ENCODE assay signal across 26 cellular contexts in genomic region chr3:179410999-179411398, GRCh38.
"Had no signal": no experiment of that assay in that cellular context is flagged by ENCODE, and none has a peak within 500 bp of the region (broad histone marks: within the 10 kb centered on the region; RNA-seq: fewer than 3 reads in every experiment).

No MANE protein-coding gene starts in this region.

- H3K36me3 ChIP-seq: neural progenitor cell, transverse colon had no signal

- H3K27ac ChIP-seq: adrenal gland, ascending aorta, hepatocyte, left ventricle myocardium inferior, neural progenitor cell, transverse colon had no signal

- ATAC-seq: activated CD4-positive, alpha-beta T cell treated with anti-CD3 and anti-CD28 coated beads for 36 hours; activated T-cell treated with anti-CD3 and anti-CD28 coated beads, Interleukin-2, amount 50 U/mL, for 4 hours; naive thymus-derived CD8-positive, alpha-beta T cell had no signal

- DNase-seq: activated B cell treated with CpG ODN at 0.5 μM for 24 hours; activated CD4-positive, alpha-beta T cell treated with anti-CD3 and anti-CD28 coated beads for 36 hours; activated CD4-positive, alpha-beta T cell treated with anti-CD3 and anti-CD28 coated beads, Interleukin-2, amount 50 U/mL, for 4 hours; activated CD8-positive, alpha-beta memory T cell treated with anti-CD3 and anti-CD28 coated beads for 24 hours; activated CD8-positive, alpha-beta memory T cell treated with anti-CD3 and anti-CD28 coated beads, Interleukin-2, amount 50 U/mL, for 4 hours; activated naive CD4-positive, alpha-beta T cell; activated T-cell treated with anti-CD3 and anti-CD28 coated beads, Interleukin-2, amount 50 U/mL, for 4 hours; adrenal gland; central memory CD4-positive, alpha-beta T cell; dermis blood vessel endothelial cell; effector CD8-positive, alpha-beta T cell; glutamatergic neuron; immature natural killer cell; kidney glomerular epithelial cell; left ventricle myocardium inferior; naive thymus-derived CD8-positive, alpha-beta T cell; small intestine; stimulated activated CD4-positive, alpha-beta T cell treated with anti-CD3 and anti-CD28 coated beads, Interleukin-2, amount 100 ng/mL, for 24 hours; stimulated activated naive B cell treated with anti-CD40 and anti-IgM and Interleukin-4, amounts not matched to agents 10 μg/mL and 1 μg/mL and 100 μg/mL, for 72 hours; transverse colon had no signal

- H3K4me3 ChIP-seq: adrenal gland, ascending aorta, hepatocyte, left ventricle myocardium inferior, neural progenitor cell, transverse colon had no signal

- H3K4me1 ChIP-seq: adrenal gland, ascending aorta, transverse colon had no signal

- H2AFZ ChIP-seq: hepatocyte, neural progenitor cell had no signal

- H3K4me2 ChIP-seq: hepatocyte, neural progenitor cell had no signal

- H3K9me3 ChIP-seq: adrenal gland, ascending aorta, left ventricle myocardium inferior, transverse colon had no signal

- H3K27me3 ChIP-seq: adrenal gland, ascending aorta, brain microvascular endothelial cell, hepatocyte, neural progenitor cell, transverse colon had no signal

- H3K9ac ChIP-seq: neural progenitor cell had no signal

- FAIRE-seq: frontal cortex, small intestine, urothelium cell line had no signal

- H3K79me2 ChIP-seq: hepatocyte had no signal
